In the genomic region with DNA sequence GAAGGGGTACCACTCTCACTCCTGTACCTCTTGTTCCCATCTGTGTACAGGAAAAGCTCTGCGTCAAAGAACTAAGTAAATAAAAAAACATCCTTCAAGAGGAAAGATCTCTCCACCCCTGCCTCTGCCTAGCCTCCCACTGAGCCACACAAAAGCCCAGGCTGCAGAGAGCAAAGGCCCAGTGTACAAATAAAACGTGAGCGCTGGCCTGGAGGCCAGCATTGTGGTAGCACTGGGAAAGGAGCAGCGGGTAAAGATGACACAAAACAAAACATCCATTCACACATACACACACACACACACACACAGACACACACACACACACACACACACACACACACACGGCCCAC, we compare ENCODE assay signal across 11 cellular contexts. TPM values are rescaled to one million over a fixed set of nuclear protein-coding genes. Genes with fewer than 3 reads are reported as not detected.
DNase-seq lines count a peak whose midpoint lies in the region; ATAC-seq and TF ChIP-seq lines count a peak whose summit lies in the region.
"Had no signal": no experiment of that assay in that cellular context is flagged by ENCODE, and none has a peak within 500 bp of the region (broad histone marks: within the 10 kb centered on the region; RNA-seq: fewer than 3 reads in every experiment).

No MANE protein-coding gene starts in this region.

- H3K36me3 ChIP-seq in right atrium auricular region (peaks cover 62% of the 10 kb centered on the region), vagina (peaks cover 0 to 17% of the 10 kb centered on the region in 2 donors)

- H3K9me3 ChIP-seq in right atrium auricular region (no peaks in the 10 kb centered on the region), vagina (no peaks in the 10 kb centered on the region)

- H3K4me3 Mint-ChIP-seq in activated T-helper 17 cell treated with anti-CD3 and anti-CD28 coated beads, Interleukin-2, amount 50 U/mL, for 72 hours, result peak overlapping the region; percentile 93
- H3K4me3 Mint-ChIP-seq in naive thymus-derived CD8-positive, alpha-beta T cell, result peak overlapping the region in 6 of 10 donors; percentile 14 to 66 (median 42)

- H3K36me3 Mint-ChIP-seq in activated T-helper 17 cell treated with anti-CD3 and anti-CD28 coated beads, Interleukin-2, amount 50 U/mL, for 72 hours (ENCODE audit: low read depth), result peaks cover 100% of the 10 kb centered on the region
- H3K36me3 Mint-ChIP-seq in naive thymus-derived CD8-positive, alpha-beta T cell, result peaks cover 0 to 82% (median 6%) of the 10 kb centered on the region in 3 donors

- H3K4me3 ChIP-seq in right atrium auricular region (no peak overlapping the region), vagina (no peak overlapping the region)
- H3K4me3 ChIP-seq: lung had no signal

- ATAC-seq in left ventricle myocardium superior (no peak), HG03342 (IDR thresholded peaks at IDR 0.05; ENCODE audit: unreplicated experiment) (no peak)
- ATAC-seq in activated T-helper 17 cell treated with anti-CD3 and anti-CD28 coated beads, Interleukin-2, amount 50 U/mL, for 72 hours (replicated peaks), result no peak
- ATAC-seq in naive thymus-derived CD8-positive, alpha-beta T cell, result no peak

- H3K9me3 Mint-ChIP-seq in activated T-helper 17 cell treated with anti-CD3 and anti-CD28 coated beads, Interleukin-2, amount 50 U/mL, for 72 hours, result no peaks in the 10 kb centered on the region
- H3K9me3 Mint-ChIP-seq in naive thymus-derived CD8-positive, alpha-beta T cell, result no peaks in the 10 kb centered on the region

- H3K27me3 ChIP-seq in right atrium auricular region, result no peaks in the 10 kb centered on the region
- no peaks in the 10 kb centered on the region for H3K27me3 ChIP-seq in vagina

- peaks cover 0 to 100% of the 10 kb centered on the region in 2 donors for H3K4me1 ChIP-seq in right atrium auricular region
- peaks cover 100% of the 10 kb centered on the region for H3K4me1 ChIP-seq in vagina

- no peaks in the 10 kb centered on the region for H3K27me3 Mint-ChIP-seq in activated T-helper 17 cell treated with anti-CD3 and anti-CD28 coated beads, Interleukin-2, amount 50 U/mL, for 72 hours
- no peaks in the 10 kb centered on the region for H3K27me3 Mint-ChIP-seq in naive thymus-derived CD8-positive, alpha-beta T cell

- POLR2A ChIA-PET in naive thymus-derived CD8-positive, alpha-beta T cell (lab: Charles Lee), result interaction anchor here (1.0 to 17.3 kb wide), 3 partner anchors 8 to 16 kb away, joined by 3 to 349 read pairs (median 3); partner anchors contain the start of gene WDR1

- DNase-seq in right atrium auricular region (ENCODE audit: low spot score) (no peak), left ventricle myocardium superior (no peak), vagina (ENCODE audit: extremely low spot score in 2 of 2) (no peak), SHP77 treated with DMSO at 0.1 percent for 48 hours (lab: John Stamatoyannopoulos, UW) (no peak), LoVo (ENCODE audit: low spot score) (no peak)
- no peak for DNase-seq in naive thymus-derived CD8-positive, alpha-beta T cell
- DNase-seq: NCI-H1930, OCI-M1 had no signal

- H3K27ac Mint-ChIP-seq in activated T-helper 17 cell treated with anti-CD3 and anti-CD28 coated beads, Interleukin-2, amount 50 U/mL, for 72 hours, result peak overlapping the region; percentile 94
- peak overlapping the region; percentile 84 to 96 (median 92) for H3K27ac Mint-ChIP-seq in naive thymus-derived CD8-positive, alpha-beta T cell

- no peak for TF ChIP-seq POLR2A in vagina (IDR thresholded peaks at IDR 0.05)

- peaks cover 87% of the 10 kb centered on the region for H3K4me1 Mint-ChIP-seq in activated T-helper 17 cell treated with anti-CD3 and anti-CD28 coated beads, Interleukin-2, amount 50 U/mL, for 72 hours
- H3K4me1 Mint-ChIP-seq in naive thymus-derived CD8-positive, alpha-beta T cell, result peaks cover 65 to 99% (median 97%) of the 10 kb centered on the region in 4 donors

- TF ChIP-seq CTCF in right atrium auricular region (IDR thresholded peaks at IDR 0.05), result no peak
- TF ChIP-seq CTCF in vagina (IDR thresholded peaks at IDR 0.05), result no peak

- intact Hi-C loops in left ventricle myocardium superior (cut with micrococcal nuclease) (no loop called here), vagina (cut with DNase I) (no loop called here)

- peak overlapping the region; percentile 90 to 97 for H3K27ac ChIP-seq in right atrium auricular region
- H3K27ac ChIP-seq in vagina, result peak overlapping the region; percentile 89

RNA-seq across cellular contexts. Expression of gene WDR1, which starts 13.6 kb away (rescaled TPM):
- 100 to 1,000 TPM; 109 to 216 TPM for total RNA-seq in right atrium auricular region
- total RNA-seq in left ventricle myocardium superior, result 182 TPM
- 100 to 1,000 TPM; 401 to 630 TPM for total RNA-seq in activated T-helper 17 cell treated with anti-CD3 and anti-CD28 coated beads, Interleukin-2, amount 50 U/mL, for 72 hours
- 100 to 1,000 TPM; 295 to 300 TPM for total RNA-seq in naive thymus-derived CD8-positive, alpha-beta T cell
- polyA plus RNA-seq in naive thymus-derived CD8-positive, alpha-beta T cell, result 100 to 1,000 TPM; 304 to 378 (median 322) TPM
- total RNA-seq in vagina, result 159 TPM
